ENCODE assay signal across 9 cellular contexts in the genomic region with DNA sequence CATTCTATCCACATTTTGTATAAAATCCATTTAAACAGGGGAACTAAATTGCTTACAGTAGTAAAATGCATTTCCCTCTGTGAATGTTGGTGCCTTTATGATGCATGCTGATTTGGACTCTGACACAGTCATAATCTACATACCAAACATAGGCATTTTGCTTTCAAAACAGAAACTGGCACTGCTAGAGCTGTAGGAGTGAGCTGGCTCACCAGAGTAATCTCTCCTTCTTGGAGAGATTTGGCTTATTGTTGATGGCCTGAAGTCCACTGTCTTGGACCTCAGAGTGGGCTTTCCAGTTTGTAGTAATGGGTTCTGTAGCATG.
DNase-seq lines count a peak whose midpoint lies in the region; ATAC-seq and TF ChIP-seq lines count a peak whose summit lies in the region.
"Had no signal": no experiment of that assay in that cellular context is flagged by ENCODE, and none has a peak within 500 bp of the region (broad histone marks: within the 10 kb centered on the region; RNA-seq: fewer than 3 reads in every experiment).

No MANE protein-coding gene starts in this region.

- peak; percentile 68 for ATAC-seq in HG03460 (IDR thresholded peaks at IDR 0.05; ENCODE audit: unreplicated experiment)
- no peak for ATAC-seq in GM21717 (IDR thresholded peaks at IDR 0.05; ENCODE audit: unreplicated experiment)

- H3K4me3 ChIP-seq in epithelial cell of proximal tubule (ENCODE audit: low read depth, low read length), result no peak overlapping the region

- no peak for TF ChIP-seq CTCF in epithelial cell of proximal tubule (conservative IDR thresholded peaks at IDR 0.05; ENCODE audit: low read depth, low read length)

- peak; percentile 36 for DNase-seq in DMS 273 (lab: John Stamatoyannopoulos, UW; ENCODE audit: unreplicated experiment)
- DNase-seq in DMS 273 treated with DMSO at 0.1 percent for 48 hours (lab: John Stamatoyannopoulos, UW), result no peak
- peak; percentile 52 for DNase-seq in epithelial cell of proximal tubule (ENCODE audit: low read depth)
- DNase-seq in superior temporal gyrus (ENCODE audit: extremely low spot score), result peak; percentile 58
- no peak for DNase-seq in NCI-H524 (lab: John Stamatoyannopoulos, UW)
- DNase-seq in NCI-H187 treated with DMSO at 0.1 percent for 48 hours (lab: John Stamatoyannopoulos, UW), result no peak
- DNase-seq: NCI-H510A had no signal

Comparison
In these comparisons a context has a peak if more than half of its experiments do, and no peak if none do; other contexts are left out.
1. DNase-seq: peak in DMS 273 (single experiment), epithelial cell of proximal tubule (single experiment) and superior temporal gyrus (single experiment); none in DMS 273 treated with DMSO at 0.1 percent for 48 hours (single experiment), NCI-H524 (0 of 2) and NCI-H187 treated with DMSO at 0.1 percent for 48 hours (single experiment).